10 cellular contexts compared by ENCODE assay signal in the genomic region with DNA sequence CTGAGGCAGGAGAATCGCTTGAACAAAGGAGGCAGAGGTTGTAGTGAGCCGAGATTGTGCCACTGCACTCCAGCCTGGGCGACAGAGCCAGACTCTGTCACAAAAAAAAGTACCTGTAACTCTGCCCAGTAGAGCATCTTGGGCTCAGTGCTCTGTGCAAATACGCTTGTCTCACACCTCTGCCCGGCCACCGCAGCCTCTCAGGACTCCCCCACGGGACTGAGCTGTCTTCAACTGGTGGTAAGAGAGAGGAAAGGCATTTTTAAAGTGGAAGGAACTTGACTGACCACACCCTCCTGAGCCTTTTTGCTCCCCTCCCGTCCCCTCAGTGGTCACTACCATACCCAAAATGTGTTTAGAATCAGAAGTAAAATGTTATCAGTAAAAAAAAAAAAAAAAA.
DNase-seq lines count a peak whose midpoint lies in the region; ATAC-seq, FAIRE-seq and TF ChIP-seq lines count a peak whose summit lies in the region.
"Had no signal": no experiment of that assay in that cellular context is flagged by ENCODE, and none has a peak within 500 bp of the region (broad histone marks: within the 10 kb centered on the region; RNA-seq: fewer than 3 reads in every experiment).

No MANE protein-coding gene starts in this region.

- H3K4me3 Mint-ChIP-seq in memory B cell (peak overlapping the region; percentile 76), MCF 10A (ENCODE audit: unreplicated experiment) (no peak overlapping the region)

- no peak for FAIRE-seq in D721Med (lab: Jason Lieb, UNC)
- FAIRE-seq: keratinocyte had no signal

- intact Hi-C loops in sigmoid colon (cut with DNase I), result no loop called here
- intact Hi-C loops in MCF 10A (cut with micrococcal nuclease), result no loop called here

- CTCF ChIA-PET in MCF 10A (lab: Yijun Ruan, JAX), result no interaction called here

- BruUV-seq in MCF 10A (replicated peaks; lab: Mats Ljungman, UMichigan), result no TSS peak

- POLR2A ChIA-PET in MCF 10A (lab: Yijun Ruan, JAX), result no interaction called here

- no peaks in the 10 kb centered on the region for H3K27me3 Mint-ChIP-seq in memory B cell
- no peaks in the 10 kb centered on the region for H3K27me3 Mint-ChIP-seq in MCF 10A (ENCODE audit: insufficient read depth, unreplicated experiment)

- peak; percentile 14 to 28 for DNase-seq in memory B cell (ENCODE audit: low spot score in 2 of 2)
- no peak for DNase-seq in sigmoid colon
- DNase-seq in stimulated activated CD4-positive, alpha-beta T cell treated with anti-CD3 and anti-CD28 coated beads, Interleukin-4, amount 100 ng/mL, for 4 hours, result no peak
- DNase-seq in MCF 10A (ENCODE audit: unreplicated experiment), result no peak
- no peak for DNase-seq in D721Med (ENCODE audit: insufficient read length, low spot score)
- DNase-seq: activated T-cell treated with anti-CD3 and anti-CD28 coated beads, Interleukin-2, amount 50 U/mL, for 48 hours had no signal

- H3K27ac Mint-ChIP-seq in memory B cell (peak overlapping the region; percentile 88), MCF 10A (ENCODE audit: low read depth, unreplicated experiment) (no peak overlapping the region)

- peaks cover 16% of the 10 kb centered on the region for H3K4me1 Mint-ChIP-seq in memory B cell
- peaks cover 12% of the 10 kb centered on the region for H3K4me1 Mint-ChIP-seq in MCF 10A (ENCODE audit: insufficient read depth, unreplicated experiment)

- no peaks in the 10 kb centered on the region for H3K9me3 ChIP-seq in sigmoid colon

- H3K36me3 Mint-ChIP-seq in memory B cell (peaks cover 2% of the 10 kb centered on the region), MCF 10A (ENCODE audit: insufficient read depth, unreplicated experiment) (peaks cover under 1% of the 10 kb centered on the region)

- H3K9me3 Mint-ChIP-seq in memory B cell (no peaks in the 10 kb centered on the region), MCF 10A (ENCODE audit: unreplicated experiment) (peaks cover under 1% of the 10 kb centered on the region)

- ATAC-seq in GM18870 (IDR thresholded peaks at IDR 0.05; ENCODE audit: unreplicated experiment) (peak; percentile 85), GM21737 (IDR thresholded peaks at IDR 0.05; ENCODE audit: unreplicated experiment) (peak; percentile 88), HG03442 (IDR thresholded peaks at IDR 0.05; ENCODE audit: unreplicated experiment) (peak; percentile 94), memory B cell (ENCODE audit: low read depth) (peak; percentile 78)

- TF ChIP-seq POLR2A in sigmoid colon (IDR thresholded peaks at IDR 0.05), result no peak

- no peaks in the 10 kb centered on the region for H3K36me3 ChIP-seq in sigmoid colon

- no peaks in the 10 kb centered on the region for H3K27me3 ChIP-seq in sigmoid colon

- 71 to 85% methylated on average over 8 of the region's 8 CpGs for WGBS in sigmoid colon, 2 donors

- no peak overlapping the region for H3K4me3 ChIP-seq in sigmoid colon

- no peak for TF ChIP-seq EP300 in sigmoid colon (IDR thresholded peaks at IDR 0.05)

- TF ChIP-seq CTCF in sigmoid colon (IDR thresholded peaks at IDR 0.05), result no peak
- no peak for TF ChIP-seq CTCF in MCF 10A (IDR thresholded peaks at IDR 0.05; ENCODE audit: unreplicated experiment)
- no peak for TF ChIP-seq CTCF in D721Med (IDR thresholded peaks at IDR 0.05; ENCODE audit: insufficient read depth, missing control alignments)

- H3K27ac ChIP-seq in sigmoid colon, result no peak overlapping the region

- H3K4me1 ChIP-seq in sigmoid colon, result no peaks in the 10 kb centered on the region

Comparison
In these comparisons a context has a peak if more than half of its experiments do, and no peak if none do; other contexts are left out.
1. DNase-seq: peak in memory B cell (2 of 2); none in sigmoid colon (single experiment), stimulated activated CD4-positive, alpha-beta T cell treated with anti-CD3 and anti-CD28 coated beads, Interleukin-4, amount 100 ng/mL, for 4 hours (0 of 2), MCF 10A (single experiment) and D721Med (single experiment).
2. Peak in every context shown above with its lines, with median percentiles within 50 percentile points of each other: ATAC-seq.